In the genomic region with DNA sequence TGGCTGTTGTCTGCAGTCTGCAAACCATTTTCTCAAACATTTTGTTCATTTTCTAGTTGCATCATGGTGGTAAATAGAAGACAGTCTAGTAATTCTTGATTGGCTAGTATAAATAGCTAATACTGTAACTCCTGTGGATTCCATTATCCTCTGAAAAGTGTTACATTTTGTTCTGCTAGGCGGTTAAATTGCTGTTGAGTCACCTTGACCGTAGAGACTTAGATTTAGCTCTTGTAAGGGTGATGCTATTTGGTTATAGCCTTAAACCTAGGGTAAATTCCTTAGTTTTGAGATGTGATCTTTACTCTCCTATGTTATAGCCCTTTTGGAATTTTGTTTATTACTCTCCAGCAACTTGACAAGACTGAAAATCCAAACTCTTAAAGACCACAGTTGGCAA, we compare ENCODE assay signal across 30 cellular contexts. TPM values are rescaled to one million over a fixed set of nuclear protein-coding genes. Genes with fewer than 3 reads are reported as not detected.
DNase-seq lines count a peak whose midpoint lies in the region; ATAC-seq, FAIRE-seq and TF ChIP-seq lines count a peak whose summit lies in the region.
"Had no signal": no experiment of that assay in that cellular context is flagged by ENCODE, and none has a peak within 500 bp of the region (broad histone marks: within the 10 kb centered on the region; RNA-seq: fewer than 3 reads in every experiment).

No MANE protein-coding gene starts in this region.

- TF ChIP-seq CTCF in AG10803 (conservative IDR thresholded peaks at IDR 0.05; ENCODE audit: low read length), result no peak
- no peak for TF ChIP-seq CTCF in GM23338 (conservative IDR thresholded peaks at IDR 0.05; ENCODE audit: low read depth in 2 of 2)
- no peak for TF ChIP-seq CTCF in astrocyte (IDR thresholded peaks at IDR 0.05; ENCODE audit: insufficient read depth, low read depth, low read length)
- TF ChIP-seq CTCF in suprapubic skin (IDR thresholded peaks at IDR 0.05), result no peak
- TF ChIP-seq CTCF in prostate gland (IDR thresholded peaks at IDR 0.05), result no peak

- no peaks in the 10 kb centered on the region for H3K9me2 ChIP-seq in GM23338 (ENCODE audit: insufficient read depth)

- H4K20me1 ChIP-seq in GM23338 (replicated peaks; ENCODE audit: insufficient read depth) (0 out of 2 replicates have a peak, but pooled peaks cover 4% of the 10 kb centered on the region), astrocyte (ENCODE audit: insufficient read depth, low read length) (peaks cover 65% of the 10 kb centered on the region)

- H3K4me2 ChIP-seq in GM23338 (no peak overlapping the region), astrocyte (ENCODE audit: low read length) (no peak overlapping the region), mesendoderm (ENCODE audit: low read length) (no peak overlapping the region)

- peak overlapping the region; percentile 37; the same call in 1 of the 2 replicates for H3K27ac Mint-ChIP-seq in GM23338
- H3K27ac Mint-ChIP-seq in astrocyte (ENCODE audit: unreplicated experiment), result no peak overlapping the region
- H3K27ac Mint-ChIP-seq: activated CD4-positive, alpha-beta T cell treated with anti-CD3 and anti-CD28 coated beads for 36 hours; stimulated activated effector memory CD8-positive, alpha-beta T cell treated with anti-CD3 and anti-CD28 coated beads, Interleukin-12 subunit alpha, Interleukin-12 subunit beta, amount 100 ng/mL, for 72 hours had no signal

- no peak overlapping the region for H2BK120ac ChIP-seq in mesendoderm (ENCODE audit: low read depth, low read length)

- no peaks in the 10 kb centered on the region for H3F3A ChIP-seq in GM23338 (replicated peaks; ENCODE audit: low read depth)

- H2AK5ac ChIP-seq in mesendoderm (ENCODE audit: low read length), result no peak overlapping the region

- no peak overlapping the region for H3K4me3 ChIP-seq in AG10803 (ENCODE audit: low read length)
- no peak overlapping the region for H3K4me3 ChIP-seq in GM23338
- no peak overlapping the region for H3K4me3 ChIP-seq in astrocyte (ENCODE audit: insufficient read depth, low read depth, low read length)
- H3K4me3 ChIP-seq in mesendoderm (ENCODE audit: low read length), result no peak overlapping the region
- no peak overlapping the region for H3K4me3 ChIP-seq in suprapubic skin
- H3K4me3 ChIP-seq in prostate gland, result no peak overlapping the region
- H3K4me3 ChIP-seq: BLaER1 treated with 17β-estradiol and CSF1 and Interleukin-3, amounts not matched to agents 10 nM and 100 nM; cardiac muscle cell; K562; psoas muscle; SJSA1 had no signal

- H3K9me3 Mint-ChIP-seq in GM23338 (no peaks in the 10 kb centered on the region), astrocyte (ENCODE audit: unreplicated experiment) (peaks cover 1% of the 10 kb centered on the region)

- H3K4me3 Mint-ChIP-seq in GM23338, result no peak overlapping the region
- no peak overlapping the region for H3K4me3 Mint-ChIP-seq in astrocyte (ENCODE audit: unreplicated experiment)
- H3K4me3 Mint-ChIP-seq: activated CD4-positive, alpha-beta T cell treated with anti-CD3 and anti-CD28 coated beads for 36 hours; stimulated activated effector memory CD8-positive, alpha-beta T cell treated with anti-CD3 and anti-CD28 coated beads, Interleukin-12 subunit alpha, Interleukin-12 subunit beta, amount 100 ng/mL, for 72 hours had no signal

- H3K36me3 Mint-ChIP-seq in GM23338 (ENCODE audit: low read depth) (peaks cover 5% of the 10 kb centered on the region; the same call in 2 of the 3 replicates), astrocyte (ENCODE audit: low read depth, unreplicated experiment) (peaks cover 17% of the 10 kb centered on the region)

- no peaks in the 10 kb centered on the region for H3K9me3 ChIP-seq in astrocyte (ENCODE audit: insufficient read depth, low read depth, low read length)
- no peaks in the 10 kb centered on the region for H3K9me3 ChIP-seq in suprapubic skin
- no peaks in the 10 kb centered on the region for H3K9me3 ChIP-seq in prostate gland
- H3K9me3 ChIP-seq: neutrophil, psoas muscle, SJSA1 had no signal

- DNase-seq in AG10803 (ENCODE audit: low read depth) (peak; percentile 28), GM23338 (ENCODE audit: low spot score) (no peak), astrocyte (ENCODE audit: low read depth) (peak; percentile 61), mesendoderm (peak; percentile 23), RKO (ENCODE audit: low spot score) (no peak), suprapubic skin (ENCODE audit: low spot score in 2 of 2) (no peak), prostate gland (ENCODE audit: low spot score) (no peak)
- DNase-seq in activated effector memory CD4-positive, alpha-beta T cell treated with Interleukin-2 at 50 U/mL for 16 hours, result no peak
- DNase-seq: activated CD4-positive, alpha-beta T cell treated with anti-CD3 and anti-CD28 coated beads for 36 hours; activated CD8-positive, alpha-beta memory T cell treated with anti-CD3 and anti-CD28 coated beads for 24 hours; activated naive CD4-positive, alpha-beta T cell treated with Interleukin-2 at 50 U/mL for 16 hours; activated T-cell treated with anti-CD3 and anti-CD28 coated beads, Interleukin-2, amount 50 U/mL, for 1 hour; amygdala; islet precursor cell; NCI-H146; NCI-H510A; NK-92 treated with Interleukin-12 subunit alpha and Interleukin-12 subunit beta, amount 100 ng/mL, for 24 hours; psoas muscle; small intestine; stimulated activated CD4-positive, alpha-beta T cell treated with anti-CD3 and anti-CD28 coated beads, Interleukin-2, amount 100 ng/mL, for 24 hours; T-helper 1 cell had no signal

- peaks cover 9% of the 10 kb centered on the region for H3K79me1 ChIP-seq in mesendoderm (ENCODE audit: low read length)

- TF ChIP-seq EP300 in suprapubic skin (IDR thresholded peaks at IDR 0.05), result no peak

- H3K79me2 ChIP-seq in GM23338 (replicated peaks; ENCODE audit: insufficient read depth) (peaks cover 78% of the 10 kb centered on the region), astrocyte (ENCODE audit: insufficient read depth, low read length) (peaks cover 67% of the 10 kb centered on the region), mesendoderm (ENCODE audit: control insufficient read depth, insufficient read depth, low read length) (peaks cover 7% of the 10 kb centered on the region)

- H3K4ac ChIP-seq in mesendoderm (ENCODE audit: low read depth, low read length), result no peak overlapping the region

- intact Hi-C loops in prostate gland (cut with DNase I), result no loop called here

- H3K27me3 ChIP-seq in GM23338 (ENCODE audit: insufficient read depth) (no peaks in the 10 kb centered on the region), astrocyte (ENCODE audit: insufficient read depth, low read length) (no peaks in the 10 kb centered on the region), mesendoderm (ENCODE audit: insufficient read depth, low read length, poor library complexity) (no peaks in the 10 kb centered on the region), suprapubic skin (no peaks in the 10 kb centered on the region), prostate gland (replicated peaks; ENCODE audit: insufficient read depth) (no peaks in the 10 kb centered on the region)
- H3K27me3 ChIP-seq: BLaER1 treated with 17β-estradiol and CSF1 and Interleukin-3, amounts not matched to agents 10 nM and 100 nM; cardiac muscle cell; neutrophil; SJSA1 had no signal

- H3K23ac ChIP-seq in mesendoderm (ENCODE audit: low read length), result no peak overlapping the region

- TF ChIP-seq POLR2A in suprapubic skin (IDR thresholded peaks at IDR 0.05), result no peak
- TF ChIP-seq POLR2A in prostate gland (IDR thresholded peaks at IDR 0.05), result no peak

- H3K27ac ChIP-seq in GM23338 (ENCODE audit: low read depth), result no peak overlapping the region
- H3K27ac ChIP-seq in astrocyte (ENCODE audit: low read depth, low read length), result no peak overlapping the region
- H3K27ac ChIP-seq in mesendoderm (ENCODE audit: low read depth, low read length), result no peak overlapping the region
- H3K27ac ChIP-seq in suprapubic skin, result no peak overlapping the region
- H3K27ac ChIP-seq in prostate gland, result no peak overlapping the region
- H3K27ac ChIP-seq: BLaER1 treated with 17β-estradiol and CSF1 and Interleukin-3, amounts not matched to agents 10 nM and 100 nM; cardiac muscle cell; psoas muscle had no signal

- ATAC-seq in GM23338, result no peak
- ATAC-seq: activated CD4-positive, alpha-beta T cell treated with anti-CD3 and anti-CD28 coated beads for 36 hours; K562; Panc1; stimulated activated effector memory CD8-positive, alpha-beta T cell treated with anti-CD3 and anti-CD28 coated beads, Interleukin-12 subunit alpha, Interleukin-12 subunit beta, amount 100 ng/mL, for 72 hours had no signal

- H3K4me1 ChIP-seq in GM23338 (ENCODE audit: insufficient read depth) (no peaks in the 10 kb centered on the region), astrocyte (ENCODE audit: insufficient read depth, low read length) (peaks cover 5% of the 10 kb centered on the region), mesendoderm (ENCODE audit: control insufficient read depth, low read depth, low read length) (peaks cover 2% of the 10 kb centered on the region), suprapubic skin (peaks cover 4% of the 10 kb centered on the region), prostate gland (replicated peaks) (no peaks in the 10 kb centered on the region)

- FAIRE-seq in astrocyte (lab: Jason Lieb, UNC), result no peak
- FAIRE-seq: D721Med, endometrium, K562, small intestine had no signal

- H3K56ac ChIP-seq in mesendoderm (ENCODE audit: low read length), result no peak overlapping the region

- no CpG with 5 or more reads among the region's 2 CpGs for WGBS in mesendoderm (ENCODE audit: extremely low coverage, insufficient coverage, low lambda C conversion rate)
- WGBS in suprapubic skin, result 96% methylated on average over 2 of the region's 2 CpGs
- 95% methylated on average over 2 of the region's 2 CpGs for WGBS in prostate gland

- no peak overlapping the region for H2BK5ac ChIP-seq in mesendoderm (ENCODE audit: low read length)

- H3K36me3 ChIP-seq in GM23338 (ENCODE audit: insufficient read depth) (no peaks in the 10 kb centered on the region), astrocyte (ENCODE audit: insufficient read depth, low read length) (no peaks in the 10 kb centered on the region), mesendoderm (ENCODE audit: control insufficient read depth, insufficient read depth, low read length) (no peaks in the 10 kb centered on the region), suprapubic skin (no peaks in the 10 kb centered on the region), prostate gland (no peaks in the 10 kb centered on the region)
- H3K36me3 ChIP-seq: cardiac muscle cell, neutrophil had no signal

- H3K27me3 Mint-ChIP-seq in GM23338 (ENCODE audit: insufficient read depth, low read depth, poor library complexity) (peaks cover 2% of the 10 kb centered on the region), astrocyte (ENCODE audit: low read depth, unreplicated experiment) (no peaks in the 10 kb centered on the region)
- H3K27me3 Mint-ChIP-seq: activated CD4-positive, alpha-beta T cell treated with anti-CD3 and anti-CD28 coated beads for 36 hours had no signal

- peak overlapping the region; percentile 92 for H3K18ac ChIP-seq in mesendoderm (ENCODE audit: low read length)

- no peak overlapping the region for H2BK15ac ChIP-seq in mesendoderm (replicated peaks; ENCODE audit: low read depth)

- H4K5ac ChIP-seq in mesendoderm (ENCODE audit: low read length), result no peak overlapping the region

- H3K4me1 Mint-ChIP-seq in GM23338 (no peaks in the 10 kb centered on the region), astrocyte (ENCODE audit: low read depth, unreplicated experiment) (peaks cover 24% of the 10 kb centered on the region)

- no peak overlapping the region for H2AFZ ChIP-seq in GM23338
- H2AFZ ChIP-seq in astrocyte (ENCODE audit: low read depth, low read length), result no peak overlapping the region

- no peak overlapping the region for H3K9ac ChIP-seq in astrocyte (ENCODE audit: low read length)
- no peak overlapping the region for H3K9ac ChIP-seq in mesendoderm (ENCODE audit: low read length)
- H3K9ac ChIP-seq: BLaER1 treated with 17β-estradiol and CSF1 and Interleukin-3, amounts not matched to agents 10 nM and 100 nM had no signal

- no peak overlapping the region for H4K8ac ChIP-seq in mesendoderm (ENCODE audit: low read depth, low read length)

RNA-seq across cellular contexts. Expression of a gene that starts 58.8 kb away (rescaled TPM):
- 23.3 and 30.6 TPM in 2 replicates for total RNA-seq in GM23338 (2014; rRNA removed; shearing (Covaris generic))
- polyA plus RNA-seq in GM23338 (2016; fragmentation: Nextera tagmentation; extraction: Ambion mirVana), result 29.9 and 33.3 TPM in 2 replicates
- 80.7 and 82.0 TPM in 2 replicates for total RNA-seq in astrocyte
- polyA plus RNA-seq in mesendoderm (2013, experiment 1 of 2), result 23.7 TPM
- 22.6 TPM for polyA plus RNA-seq in mesendoderm (2013, experiment 2 of 2)
- total RNA-seq in suprapubic skin, result 10 to 100 TPM; 33.8 to 80.8 (median 40.8) TPM
- 10 to 100 TPM; 31.3 to 56.1 TPM for total RNA-seq in prostate gland

RNA-seq across cellular contexts. Expression of a gene that starts 59.2 kb away (rescaled TPM):
- 14.8 and 20.6 TPM in 2 replicates for total RNA-seq in GM23338 (2014; rRNA removed; shearing (Covaris generic))
- polyA plus RNA-seq in GM23338 (2016; fragmentation: Nextera tagmentation; extraction: Ambion mirVana), result 50.6 and 56.5 TPM in 2 replicates
- 24.1 and 26.3 TPM in 2 replicates for total RNA-seq in astrocyte
- polyA plus RNA-seq in mesendoderm (2013, experiment 1 of 2), result 22.2 TPM
- polyA plus RNA-seq in mesendoderm (2013, experiment 2 of 2), result 22.0 TPM
- 10 to 100 TPM in 2 of 4 donors, 1 to 10 TPM in 2; 6.5 to 14.0 (median 10.3) TPM for total RNA-seq in suprapubic skin
- 10 to 100 TPM; 18.8 to 20.9 TPM for total RNA-seq in prostate gland

Comparison
In these comparisons a context has a peak if more than half of its experiments do, and no peak if none do; other contexts are left out.
1. DNase-seq: peak in AG10803 (single experiment), astrocyte (single experiment) and mesendoderm (single experiment); none in GM23338 (single experiment), RKO (single experiment), suprapubic skin (0 of 2), prostate gland (single experiment) and activated effector memory CD4-positive, alpha-beta T cell treated with Interleukin-2 at 50 U/mL for 16 hours (single experiment).